Comparison of ENCODE assay signal across 29 cellular contexts in the genomic region with DNA sequence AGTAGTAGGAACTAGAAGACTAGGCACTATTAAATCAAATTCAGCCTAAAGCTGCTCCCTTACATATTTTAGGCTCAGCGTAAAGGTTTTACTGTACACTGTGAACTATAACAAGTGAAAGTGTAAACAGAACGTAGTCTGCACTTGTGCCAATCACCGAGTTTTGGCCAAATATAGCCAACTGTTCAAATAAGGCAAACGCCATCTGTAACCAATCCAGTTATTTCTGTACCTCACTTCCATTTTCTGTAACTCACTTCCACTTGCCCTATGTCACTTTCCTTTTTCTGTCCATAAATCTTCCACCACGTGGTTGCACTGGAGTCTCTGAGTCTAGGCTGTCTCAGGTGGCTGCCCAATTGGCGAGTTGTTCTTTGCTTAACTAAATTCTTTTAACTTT.
"Had no signal": no experiment of that assay in that cellular context is flagged by ENCODE, and none has a peak within 500 bp of the region (broad histone marks: within the 10 kb centered on the region; RNA-seq: fewer than 3 reads in every experiment).

No MANE protein-coding gene starts in this region.

- H3K27me3 Mint-ChIP-seq: naive thymus-derived CD8-positive, alpha-beta T cell; stimulated activated naive CD8-positive, alpha-beta T cell treated with anti-CD3 and anti-CD28 coated beads, Interleukin-15, amount 100 ng/mL, for 72 hours; type B pancreatic cell had no signal

- H3K4me3 Mint-ChIP-seq: endodermal cell; naive thymus-derived CD8-positive, alpha-beta T cell; nephron progenitor cell; stimulated activated naive CD8-positive, alpha-beta T cell treated with anti-CD3 and anti-CD28 coated beads, Interleukin-15, amount 100 ng/mL, for 72 hours; type B pancreatic cell had no signal

- H3K9me3 Mint-ChIP-seq: type B pancreatic cell had no signal

- DNase-seq: dorsolateral prefrontal cortex; effector CD4-positive, alpha-beta T cell; endodermal cell; foreskin fibroblast; gastrocnemius medialis; head of caudate nucleus; kidney; left ventricle myocardium superior; lower lobe of right lung; naive thymus-derived CD8-positive, alpha-beta T cell; nephron progenitor cell; nucleus accumbens; posterior cingulate gyrus; psoas muscle; retina; right lobe of liver; stimulated activated CD4-positive, alpha-beta T cell treated with anti-CD3 and anti-CD28 coated beads, Interleukin-12 subunit alpha, Interleukin-12 subunit beta, amount 100 ng/mL, for 4 hours; stimulated activated CD4-positive, alpha-beta T cell treated with anti-CD3 and anti-CD28 coated beads, Interleukin-1b, Interleukin-23, amount 100 ng/mL, for 48 hours; stimulated activated CD4-positive, alpha-beta T cell treated with anti-CD3 and anti-CD28 coated beads, Interleukin-4, amount 100 ng/mL, for 1 hour; stimulated activated CD8-positive, alpha-beta memory T cell treated with anti-CD3 and anti-CD28 coated beads, Interleukin-4, amount 100 ng/mL, for 48 hours; stimulated activated naive CD4-positive, alpha-beta T cell; stimulated activated naive CD8-positive, alpha-beta T cell treated with anti-CD3 and anti-CD28 coated beads, Interleukin-15, amount 100 ng/mL, for 72 hours; testis; tibial artery had no signal

- H3K4me1 Mint-ChIP-seq: endodermal cell; naive thymus-derived CD8-positive, alpha-beta T cell; nephron progenitor cell; stimulated activated naive CD8-positive, alpha-beta T cell treated with anti-CD3 and anti-CD28 coated beads, Interleukin-15, amount 100 ng/mL, for 72 hours had no signal

- H3K27me3 ChIP-seq: dorsolateral prefrontal cortex, gastrocnemius medialis, hepatocyte, right lobe of liver, testis, tibial artery had no signal

- H3K9me3 ChIP-seq: gastrocnemius medialis, lower lobe of right lung, psoas muscle, right lobe of liver, testis, tibial artery had no signal

- H3K36me3 ChIP-seq: gastrocnemius medialis, lower lobe of right lung, right lobe of liver, tibial artery had no signal

- H3K27ac Mint-ChIP-seq: endodermal cell; naive thymus-derived CD8-positive, alpha-beta T cell; nephron progenitor cell; stimulated activated naive CD8-positive, alpha-beta T cell treated with anti-CD3 and anti-CD28 coated beads, Interleukin-15, amount 100 ng/mL, for 72 hours; type B pancreatic cell had no signal

- H3K27ac ChIP-seq: dorsolateral prefrontal cortex, epithelial cell of prostate, gastrocnemius medialis, hepatocyte, lower lobe of right lung, psoas muscle, right lobe of liver, testis, tibial artery had no signal

- H3K4me1 ChIP-seq: gastrocnemius medialis, lower lobe of right lung, psoas muscle, right lobe of liver, testis, tibial artery had no signal

- H3K4me3 ChIP-seq: dorsolateral prefrontal cortex, gastrocnemius medialis, hepatocyte, lower lobe of right lung, psoas muscle, right lobe of liver, smooth muscle cell, testis, tibial artery had no signal

- ATAC-seq: esophagus mucosa; gastrocnemius medialis; left ventricle myocardium superior; lower lobe of right lung; naive thymus-derived CD8-positive, alpha-beta T cell; psoas muscle; right lobe of liver; stimulated activated naive CD8-positive, alpha-beta T cell treated with anti-CD3 and anti-CD28 coated beads, Interleukin-15, amount 100 ng/mL, for 72 hours had no signal

- H3K36me3 Mint-ChIP-seq: naive thymus-derived CD8-positive, alpha-beta T cell; type B pancreatic cell had no signal
